Comparison of ENCODE assay signal across 1 cellular context in genomic region chr6:126170433-126170832, GRCh38.
TF ChIP-seq lines count a peak whose summit lies in the region.

No MANE protein-coding gene starts in this region.

TF ChIP-seq in GM12878, 131 proteins besides CTCF, POLR2A, EP300 and RAD21 (continued from another document):
- no peak for TF ChIP-seq PAX5 (IDR thresholded peaks at IDR 0.05; ENCODE audit: borderline replicate concordance, low read depth, low read length)
